In the genomic region with DNA sequence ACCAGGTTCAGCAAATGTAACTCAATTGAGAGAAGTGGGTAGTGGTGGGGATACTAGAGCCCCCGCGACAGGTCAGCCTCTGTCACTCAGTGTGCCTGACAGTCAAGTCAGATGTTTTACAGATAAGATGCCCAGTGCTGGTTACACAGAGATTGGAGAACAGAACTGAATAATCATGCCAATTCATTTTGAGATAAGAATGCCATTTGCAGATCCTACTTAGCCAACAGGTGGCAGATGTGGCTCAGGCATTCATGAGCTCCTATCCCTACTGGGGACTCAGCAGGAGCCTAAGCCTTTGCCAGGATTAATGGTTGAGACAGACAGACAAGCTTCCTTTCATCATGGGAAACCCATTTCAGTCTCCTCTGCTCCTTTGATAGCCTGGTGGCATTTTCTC, we compare ENCODE assay signal across 9 cellular contexts.
DNase-seq lines count a peak whose midpoint lies in the region; ATAC-seq and TF ChIP-seq lines count a peak whose summit lies in the region.
"Had no signal": no experiment of that assay in that cellular context is flagged by ENCODE, and none has a peak within 500 bp of the region (broad histone marks: within the 10 kb centered on the region; RNA-seq: fewer than 3 reads in every experiment).

No MANE protein-coding gene starts in this region.

- no peak for ATAC-seq in activated naive CD8-positive, alpha-beta T cell treated with anti-CD3 and anti-CD28 coated beads, Interleukin-2, amount 50 U/mL, for 24 hours
- ATAC-seq in HG03521 (IDR thresholded peaks at IDR 0.05; ENCODE audit: unreplicated experiment) (no peak), GM19452 (IDR thresholded peaks at IDR 0.05; ENCODE audit: unreplicated experiment) (no peak)

- no TSS peak for BruUV-seq in Calu3 (replicated peaks; lab: Mats Ljungman, UMichigan)

- intact Hi-C loops in Calu3 (cut with micrococcal nuclease; ENCODE audit: unreplicated experiment), result loop anchor here (2.0 kb wide), 2 partner anchors 63 to 81 kb away; no protein-coding TSS in a partner anchor

- H3K27me3 ChIP-seq in brain microvascular endothelial cell (replicated peaks), result no peaks in the 10 kb centered on the region

- no peak overlapping the region for H3K4me3 Mint-ChIP-seq in activated naive CD8-positive, alpha-beta T cell treated with anti-CD3 and anti-CD28 coated beads, Interleukin-2, amount 50 U/mL, for 24 hours
- H3K4me3 Mint-ChIP-seq in Calu3 (ENCODE audit: low read depth, unreplicated experiment), result no peak overlapping the region

- H3K27ac ChIP-seq in brain microvascular endothelial cell, result no peak overlapping the region
- H3K27ac ChIP-seq: skin epidermis had no signal

- H3K9me3 Mint-ChIP-seq in activated naive CD8-positive, alpha-beta T cell treated with anti-CD3 and anti-CD28 coated beads, Interleukin-2, amount 50 U/mL, for 24 hours, result no peaks in the 10 kb centered on the region
- no peaks in the 10 kb centered on the region for H3K9me3 Mint-ChIP-seq in Calu3 (ENCODE audit: low read depth, unreplicated experiment)

- DNase-seq in GM04504 (ENCODE audit: low read depth), result peak; percentile 11
- DNase-seq in NCI-H1417 (lab: John Stamatoyannopoulos, UW), result peak; percentile 3 to 72 (median 33)
- peak; percentile 28 for DNase-seq in brain microvascular endothelial cell
- DNase-seq in midbrain (lab: John Stamatoyannopoulos, UW), result peak; percentile 34
- DNase-seq in activated naive CD8-positive, alpha-beta T cell treated with anti-CD3 and anti-CD28 coated beads, Interleukin-2, amount 50 U/mL, for 24 hours, result no peak
- DNase-seq in Calu3, result no peak

- no peaks in the 10 kb centered on the region for H3K4me1 Mint-ChIP-seq in activated naive CD8-positive, alpha-beta T cell treated with anti-CD3 and anti-CD28 coated beads, Interleukin-2, amount 50 U/mL, for 24 hours
- H3K4me1 Mint-ChIP-seq in Calu3 (ENCODE audit: low read depth, unreplicated experiment), result peaks cover 11% of the 10 kb centered on the region

- H3K36me3 Mint-ChIP-seq in activated naive CD8-positive, alpha-beta T cell treated with anti-CD3 and anti-CD28 coated beads, Interleukin-2, amount 50 U/mL, for 24 hours (ENCODE audit: low read depth), result no peaks in the 10 kb centered on the region
- peaks cover 3% of the 10 kb centered on the region for H3K36me3 Mint-ChIP-seq in Calu3 (ENCODE audit: insufficient read depth, unreplicated experiment)

- CTCF ChIA-PET in Calu3 (lab: Charles Lee), result interaction anchor here (0.5 to 2.9 kb wide), 9 partner anchors 10 to 212 kb away, joined by 3 to 15 read pairs (median 4); no protein-coding TSS in a partner anchor

- H3K36me3 ChIP-seq in brain microvascular endothelial cell (replicated peaks), result peaks cover 24% of the 10 kb centered on the region

- TF ChIP-seq CTCF in brain microvascular endothelial cell (IDR thresholded peaks at IDR 0.05; ENCODE audit: low read depth, low read length, missing control alignments), result peak; percentile 45
- no peak for TF ChIP-seq CTCF in Calu3 (IDR thresholded peaks at IDR 0.05; ENCODE audit: unreplicated experiment)

- H3K27me3 Mint-ChIP-seq in activated naive CD8-positive, alpha-beta T cell treated with anti-CD3 and anti-CD28 coated beads, Interleukin-2, amount 50 U/mL, for 24 hours, result peaks cover 2% of the 10 kb centered on the region
- peaks cover 9% of the 10 kb centered on the region for H3K27me3 Mint-ChIP-seq in Calu3 (ENCODE audit: unreplicated experiment)

- in situ Hi-C loops in brain microvascular endothelial cell (cut with HindIII; ENCODE audit: low pct_ligation_motif_present, low sequenced_read_pairs), result no loop called here

- H3K27ac Mint-ChIP-seq in activated naive CD8-positive, alpha-beta T cell treated with anti-CD3 and anti-CD28 coated beads, Interleukin-2, amount 50 U/mL, for 24 hours, result no peak overlapping the region
- no peak overlapping the region for H3K27ac Mint-ChIP-seq in Calu3 (ENCODE audit: unreplicated experiment)

- no peak overlapping the region for H3K4me3 ChIP-seq in brain microvascular endothelial cell (ENCODE audit: low read depth, low read length)
- H3K4me3 ChIP-seq: skin epidermis had no signal

Comparison
In these comparisons a context has a peak if more than half of its experiments do, and no peak if none do; other contexts are left out.
1. DNase-seq: peak in GM04504 (single experiment), NCI-H1417 (3 of 3), brain microvascular endothelial cell (single experiment) and midbrain (single experiment); none in activated naive CD8-positive, alpha-beta T cell treated with anti-CD3 and anti-CD28 coated beads, Interleukin-2, amount 50 U/mL, for 24 hours (single experiment) and Calu3 (single experiment).